ENCODE assay signal across 8 cellular contexts in genomic region chr10:122565766-122566206, GRCh38. TPM values are rescaled to one million over a fixed set of nuclear protein-coding genes. Genes with fewer than 3 reads are reported as not detected.
A peak's percentile ranks its signal among the peaks of the same experiment; 100 is the strongest.
DNase-seq lines count a peak whose midpoint lies in the region; ATAC-seq lines count a peak whose summit lies in the region.

No MANE protein-coding gene starts in this region.

- no peak overlapping the region for H3K9ac ChIP-seq in GM23248

- peak overlapping the region; percentile 63 for H3K4me3 ChIP-seq in GM23248

- H3K9me3 ChIP-seq in GM23248 (ENCODE audit: low read depth): no peaks in the 10 kb centered on the region

- no peaks in the 10 kb centered on the region for H3K9me2 ChIP-seq in GM23248 (ENCODE audit: insufficient read depth)

- no peak overlapping the region for H3K27ac ChIP-seq in GM23248

- H3K4me2 ChIP-seq in GM23248 (ENCODE audit: unreplicated experiment): peak overlapping the region; percentile 74

- no peaks in the 10 kb centered on the region for H4K20me1 ChIP-seq in GM23248 (ENCODE audit: insufficient read depth)

- ATAC-seq in GM21447 (IDR thresholded peaks at IDR 0.05; ENCODE audit: unreplicated experiment): no peak

- no peaks in the 10 kb centered on the region for H3K36me3 ChIP-seq in GM23248 (ENCODE audit: low read depth)

- H3K79me2 ChIP-seq in GM23248 (ENCODE audit: insufficient read depth): no peaks in the 10 kb centered on the region

- peaks cover 12% of the 10 kb centered on the region for H3K27me3 ChIP-seq in GM23248 (replicated peaks; ENCODE audit: insufficient read depth)

- DNase-seq in ACHN: peak; percentile 78
- peak; percentile 84 for DNase-seq in GM23248
- peak; percentile 64 to 86 for DNase-seq in NCI-H524 (lab: John Stamatoyannopoulos, UW)
- DNase-seq in activated CD4-positive, alpha-beta T cell treated with anti-CD3 and anti-CD28 coated beads, Interleukin-2, amount 50 U/mL, for 4 hours: peak; percentile 65 to 67
- peak; percentile 58 for DNase-seq in effector CD8-positive, alpha-beta T cell (lab: John Stamatoyannopoulos, UW)
- DNase-seq in medulla oblongata (ENCODE audit: extremely low spot score): peak; percentile 95
- peak; percentile 28 for DNase-seq in stimulated activated CD8-positive, alpha-beta memory T cell treated with anti-CD3 and anti-CD28 coated beads, Interleukin-12 subunit alpha, Interleukin-12 subunit beta, amount 100 ng/mL, for 4 hours (ENCODE audit: low read depth)

- H3K4me1 ChIP-seq in GM23248 (ENCODE audit: insufficient read depth): no peaks in the 10 kb centered on the region

- 12% methylated on average over 13 of the region's 13 CpGs for WGBS in GM23248 (ENCODE audit: low coverage in 1 of 2, low lambda C conversion rate in 2 of 2, missing lambda C conversion rate in 2 of 2), 2 experiments

- in situ Hi-C loops in ACHN (cut with HindIII; ENCODE audit: low pct_ligation_motif_present, low pct_unique_long_range_greater_than_20kb, low sequenced_read_pairs) (no loop called here), GM23248 (cut with MboI) (loop anchor here (10.0 kb wide), 2 partner anchors 121 to 271 kb away; no protein-coding TSS in a partner anchor)

- H2AFZ ChIP-seq in GM23248: peak overlapping the region; percentile 85

- H3F3A ChIP-seq in GM23248 (ENCODE audit: insufficient read depth): no peaks in the 10 kb centered on the region

RNA-seq across cellular contexts. Expression of gene DMBT1, which starts 5.2 kb away (rescaled TPM):
- total RNA-seq in GM23248 (2014; rRNA removed; shearing (Covaris generic)): not detected in 2 replicates
- not detected in 2 replicates for polyA plus RNA-seq in GM23248 (2016; fragmentation: Nextera tagmentation; extraction: Ambion mirVana)

Comparison
In these comparisons a context has a peak if more than half of its experiments do, and no peak if none do; other contexts are left out.
1. DNase-seq: peak in every context shown above with its lines; median percentile 95 in medulla oblongata; 84 in GM23248; 78 in ACHN; 75 in NCI-H524; 66 in activated CD4-positive, alpha-beta T cell treated with anti-CD3 and anti-CD28 coated beads, Interleukin-2, amount 50 U/mL, for 4 hours; 58 in effector CD8-positive, alpha-beta T cell; 28 in stimulated activated CD8-positive, alpha-beta memory T cell treated with anti-CD3 and anti-CD28 coated beads, Interleukin-12 subunit alpha, Interleukin-12 subunit beta, amount 100 ng/mL, for 4 hours.